In the genomic region with DNA sequence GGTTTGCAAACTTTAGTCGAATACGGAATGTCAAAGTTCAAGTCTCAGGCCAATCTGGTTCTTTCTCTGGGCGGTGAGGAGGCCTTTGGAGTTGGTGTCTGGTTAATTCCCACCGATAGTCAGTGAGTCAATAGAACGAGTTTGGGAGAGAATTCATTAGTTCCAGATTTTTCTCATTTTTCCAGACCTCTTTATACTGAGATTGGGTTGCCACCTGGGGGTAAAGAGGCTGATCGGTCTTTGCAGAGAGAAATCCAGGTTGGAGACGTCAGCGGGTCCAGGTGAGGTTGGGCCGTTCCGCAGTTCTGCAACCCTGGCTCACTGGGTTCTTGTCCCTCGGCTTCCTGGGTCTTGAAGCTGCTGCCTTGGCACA, we compare ENCODE assay signal across 13 cellular contexts. TPM values are rescaled to one million over a fixed set of nuclear protein-coding genes. Genes with fewer than 3 reads are reported as not detected.
DNase-seq lines count a peak whose midpoint lies in the region; ATAC-seq, FAIRE-seq and TF ChIP-seq lines count a peak whose summit lies in the region.
"Had no signal": no experiment of that assay in that cellular context is flagged by ENCODE, and none has a peak within 500 bp of the region (broad histone marks: within the 10 kb centered on the region; RNA-seq: fewer than 3 reads in every experiment).

No MANE protein-coding gene starts in this region.

- H3K4me2 ChIP-seq in SK-N-SH (peak overlapping the region; percentile 75), GM12878 (ENCODE audit: control insufficient read depth, insufficient read depth) (peak overlapping the region; percentile 64)

- H3K9me3 ChIP-seq in SK-N-SH, result no peaks in the 10 kb centered on the region
- no peaks in the 10 kb centered on the region for H3K9me3 ChIP-seq in GM12878 (replicated peaks; ENCODE audit: control insufficient read depth, insufficient read depth, low read length)
- H3K9me3 ChIP-seq in thyroid gland, result no peaks in the 10 kb centered on the region
- H3K9me3 ChIP-seq in breast epithelium, result no peaks in the 10 kb centered on the region
- H3K9me3 ChIP-seq: adrenal gland had no signal

- intact Hi-C loops in GM12878 (cut with micrococcal nuclease; ENCODE audit: unreplicated experiment), result loop anchor here (5.0 to 10.0 kb wide), 3 partner anchors 114 to 304 kb away; no protein-coding TSS in a partner anchor
- intact Hi-C loops in thyroid gland (cut with DNase I), result loop anchor here (5.0 to 10.0 kb wide), 4 partner anchors 76 to 416 kb away; no protein-coding TSS in a partner anchor
- intact Hi-C loops in breast epithelium (cut with DNase I; ENCODE audit: low total_unique reads), result no loop called here

- WGBS in SK-N-SH (ENCODE audit: low lambda C conversion rate), result 93% methylated on average over 11 of the region's 11 CpGs
- 94% methylated on average over 11 of the region's 11 CpGs for WGBS in GM12878 (ENCODE audit: insufficient coverage, insufficient replicate concordance, low lambda C conversion rate, missing lambda C conversion rate)
- WGBS in thyroid gland, 2 donors, result 51 to 67% methylated on average over 11 of the region's 11 CpGs

- no peak overlapping the region for H3K27ac ChIP-seq in SK-N-SH (ENCODE audit: low read depth in 2 of 2, low read length in 1 of 2)
- H3K27ac ChIP-seq in GM12878 (ENCODE audit: control insufficient read depth, insufficient read depth), result no peak overlapping the region
- peak overlapping the region in 2 of 3 donors; percentile 5 to 23 for H3K27ac ChIP-seq in thyroid gland
- H3K27ac ChIP-seq in breast epithelium, result no peak overlapping the region
- H3K27ac ChIP-seq: 22Rv1, adrenal gland had no signal

- TF ChIP-seq RAD21 in SK-N-SH (IDR thresholded peaks at IDR 0.05; ENCODE audit: low read length) (no peak; the same call in 1 of the 2 replicates), GM12878 (IDR thresholded peaks at IDR 0.05; ENCODE audit: insufficient read depth, low read depth, low read length) (no peak)

- POLR2A ChIA-PET in SK-N-SH (lab: Yijun Ruan, JAX), result no interaction called here
- POLR2A ChIA-PET in GM12878 (lab: Charles Lee), result interaction anchor here (0.9 to 1.3 kb wide), 2 partner anchors 40 to 166 kb away, joined by 3 to 4 read pairs; no protein-coding TSS in a partner anchor

- no peak for FAIRE-seq in GM12878 (lab: Jason Lieb, UNC)

- no peak for DNase-seq in SK-N-SH
- no peak for DNase-seq in GM12878 (ENCODE audit: low read depth, low spot score)
- peak; percentile 7 for DNase-seq in medulla oblongata (ENCODE audit: extremely low spot score)
- DNase-seq in thyroid gland, result peak; percentile 49 to 51
- no peak for DNase-seq in amygdala (lab: John Stamatoyannopoulos, UW)
- DNase-seq in breast epithelium (ENCODE audit: low spot score in 2 of 2), result no peak
- DNase-seq: activated CD4-positive, alpha-beta T cell treated with anti-CD3 and anti-CD28 coated beads, Interleukin-2, amount 50 U/mL, for 1 hour; NCI-H2081; stimulated activated CD4-positive, alpha-beta T cell treated with anti-CD3 and anti-CD28 coated beads, Interleukin-2, amount 100 ng/mL, for 24 hours had no signal

- H3K4me3 ChIP-seq in SK-N-SH (ENCODE audit: low read depth in 2 of 2, low read length in 1 of 2) (peak overlapping the region in 1 of 2 experiments; percentile 68; a peak in 1 of 4 replicates), GM12878 (peak overlapping the region; percentile 77), thyroid gland (replicated peaks in 1 of 3) (no peak overlapping the region), breast epithelium (no peak overlapping the region)

- BruUV-seq in GM12878 (replicated peaks; lab: Mats Ljungman, UMichigan), result TSS peak; percentile 45

- H4K20me1 ChIP-seq in SK-N-SH (ENCODE audit: insufficient read depth) (peaks cover 57% of the 10 kb centered on the region), GM12878 (ENCODE audit: control insufficient read depth, insufficient read depth) (no peaks in the 10 kb centered on the region)

- SMC1A ChIA-PET in GM12878 (lab: Charles Lee; ENCODE audit: uncharacterized antibody, unreplicated experiment), result interaction anchor here (0.6 to 3.5 kb wide), 12 partner anchors 9 to 362 kb away, joined by 3 to 27 read pairs (median 4); no protein-coding TSS in a partner anchor

- CTCF ChIA-PET in SK-N-SH (lab: Yijun Ruan, JAX) (interaction anchor here (0.9 to 5.7 kb wide), 13 partner anchors 7 to 453 kb away, joined by 3 to 56 read pairs (median 6); no protein-coding TSS in a partner anchor), GM12878 (lab: Yijun Ruan, JAX) (interaction anchor here (0.6 to 3.6 kb wide), 12 partner anchors 27 to 418 kb away, joined by 3 to 20 read pairs (median 4); no protein-coding TSS in a partner anchor)

- H3K79me2 ChIP-seq in SK-N-SH (ENCODE audit: insufficient read depth) (peaks cover 73% of the 10 kb centered on the region), GM12878 (ENCODE audit: control insufficient read depth, insufficient read depth, low read length) (peaks cover 58% of the 10 kb centered on the region)

- no peaks in the 10 kb centered on the region for H3K27me3 ChIP-seq in SK-N-SH (ENCODE audit: insufficient read depth)
- no peaks in the 10 kb centered on the region for H3K27me3 ChIP-seq in GM12878 (replicated peaks in 1 of 2; ENCODE audit: control insufficient read depth in 2 of 2, insufficient read depth in 2 of 2, low read length in 1 of 2)
- no peaks in the 10 kb centered on the region for H3K27me3 ChIP-seq in thyroid gland
- no peaks in the 10 kb centered on the region for H3K27me3 ChIP-seq in breast epithelium
- H3K27me3 ChIP-seq: adrenal gland had no signal

- TF ChIP-seq POLR2A in GM12878 (IDR thresholded peaks at IDR 0.05; ENCODE audit: low read depth, low read length) (no peak), thyroid gland (IDR thresholded peaks at IDR 0.05) (no peak), breast epithelium (IDR thresholded peaks at IDR 0.05) (no peak)

- TF ChIP-seq EP300 in SK-N-SH (IDR thresholded peaks at IDR 0.05; ENCODE audit: borderline replicate concordance in 1 of 2, low read depth in 1 of 2, low read length in 1 of 2) (no peak), GM12878 (IDR thresholded peaks at IDR 0.05; ENCODE audit: borderline replicate concordance in 1 of 2, control insufficient read depth in 1 of 2, low read depth in 2 of 2, low read length in 2 of 2) (no peak)

- H3K9me2 ChIP-seq in SK-N-SH, result no peaks in the 10 kb centered on the region

- H3K9ac ChIP-seq in SK-N-SH, result no peak overlapping the region
- no peak overlapping the region for H3K9ac ChIP-seq in GM12878 (ENCODE audit: control insufficient read depth, insufficient read depth, low read length)

- TF ChIP-seq CTCF in SK-N-SH (IDR thresholded peaks at IDR 0.05) (no peak), GM12878 (IDR thresholded peaks at IDR 0.05 in 2 of 3, conservative IDR thresholded peaks at IDR 0.05 in 1 of 3; ENCODE audit: control insufficient read depth in 2 of 3, extremely low read depth in 1 of 3, insufficient read depth in 1 of 3, low read depth in 3 of 3, low read length in 3 of 3) (no peak), thyroid gland (IDR thresholded peaks at IDR 0.05) (no peak), breast epithelium (IDR thresholded peaks at IDR 0.05) (no peak)

- H2AFZ ChIP-seq in SK-N-SH (ENCODE audit: low read depth) (no peak overlapping the region), GM12878 (ENCODE audit: control insufficient read depth, low read depth, low read length) (no peak overlapping the region)

- H3F3A ChIP-seq in SK-N-SH (replicated peaks; ENCODE audit: insufficient read depth), result peaks cover 11% of the 10 kb centered on the region

- ATAC-seq in SK-N-SH treated with all-trans-retinoic acid at 6 μM for 48 hours (no peak), GM12878 (no peak), HG02870 (IDR thresholded peaks at IDR 0.05; ENCODE audit: unreplicated experiment) (no peak)

- no peaks in the 10 kb centered on the region for H3K36me3 ChIP-seq in SK-N-SH (replicated peaks in 1 of 2; ENCODE audit: control insufficient read depth in 1 of 2, insufficient read depth in 2 of 2, low read length in 1 of 2)
- peaks cover 0 to 9% of the 10 kb centered on the region in 2 experiments; a peak in 1 of 4 replicates for H3K36me3 ChIP-seq in GM12878 (ENCODE audit: control insufficient read depth in 2 of 2, insufficient read depth in 2 of 2, low read length in 1 of 2)
- no peaks in the 10 kb centered on the region for H3K36me3 ChIP-seq in thyroid gland
- no peaks in the 10 kb centered on the region for H3K36me3 ChIP-seq in breast epithelium
- H3K36me3 ChIP-seq: adrenal gland had no signal

- in situ Hi-C loops in GM12878 (cut with MboI), result no loop called here

- RAD21 ChIA-PET in GM12878 (lab: Charles Lee; ENCODE audit: unreplicated experiment), result interaction anchor here (0.7 to 2.8 kb wide), 8 partner anchors 38 to 393 kb away, joined by 3 to 17 read pairs (median 4); no protein-coding TSS in a partner anchor

- H3K4me1 ChIP-seq in SK-N-SH (ENCODE audit: control insufficient read depth in 1 of 2, insufficient read depth in 2 of 2, low read depth in 1 of 2, low read length in 1 of 2) (peaks cover 18 to 51% of the 10 kb centered on the region in 2 experiments; a peak in 3 of 4 replicates), GM12878 (ENCODE audit: control insufficient read depth, insufficient read depth, low read length) (peaks cover 4% of the 10 kb centered on the region; the same call in 1 of the 2 replicates), thyroid gland (peaks cover 22 to 38% of the 10 kb centered on the region in 2 donors), breast epithelium (no peaks in the 10 kb centered on the region)

RNA-seq across cellular contexts. Expression of a gene that starts 1.3 kb away (rescaled TPM):
- polyA plus RNA-seq in SK-N-SH (2012; rRNA removed) (47.0 and 68.6 TPM in 2 replicates), GM12878 (2011; rRNA removed) (12.7 and 12.9 TPM in 2 replicates), GM12878 (2014; fragmentation: Illumina TruSeq; extraction: Trizol) (28.0 and 35.3 TPM in 2 replicates), GM12878 (2014; fragmentation: Nextera tagmentation; extraction: Ambion mirVana) (1 to 10 TPM; 6.1 to 7.8 TPM), GM12878 (2014; rRNA removed) (24.0 and 26.0 TPM in 2 replicates), GM12878 (2016; fragmentation: Nextera tagmentation; extraction: Ambion mirVana) (10 to 100 TPM; 27.7 to 31.0 TPM)
- polyA plus RNA-seq in SK-N-SH (2012; cell fraction: cytosol; rRNA removed), result 46.5 and 58.2 TPM in 2 replicates
- polyA plus RNA-seq in SK-N-SH (2012; cell fraction: nucleus; rRNA removed), result 38.6 and 51.0 TPM in 2 replicates
- total RNA-seq in GM12878 (2013; cell fraction: nucleolus; rRNA removed), result 214 and 249 TPM in 2 replicates
- total RNA-seq in GM12878 (2014; rRNA removed) (26.0 and 29.7 TPM in 2 replicates), GM12878 (2014; rRNA removed; fragmentation: Illumina TruSeq; extraction: Trizol) (21.5 and 22.5 TPM in 2 replicates), GM12878 (2021) (44.7 and 48.6 TPM in 2 replicates), thyroid gland (100 to 1,000 TPM in 3 of 4 donors, 10 to 100 TPM in 1; 93.8 to 156 (median 112) TPM), breast epithelium (10 to 100 TPM; 35.1 to 54.4 (median 41.1) TPM)
- 11.3 TPM for polyA plus RNA-seq in GM12878 (2011; ENCODE audit: low read depth)
- 16.7 and 17.9 TPM in 2 replicates for polyA plus RNA-seq in GM12878 (2011; cell fraction: cytosol; rRNA removed)
- 14.0 and 21.5 TPM in 2 replicates for polyA plus RNA-seq in GM12878 (2011; cell fraction: nucleus; rRNA removed)
- polyA plus RNA-seq in GM12878 (2012), result 21.7 and 23.4 TPM in 2 replicates
- polyA minus RNA-seq in GM12878 (2011; rRNA and poly(A)+ RNA removed), result 21.1 and 30.1 TPM in 2 replicates
- 10.7 and 11.1 TPM in 2 replicates for polyA minus RNA-seq in GM12878 (2011; cell fraction: cytosol; rRNA and poly(A)+ RNA removed)
- polyA minus RNA-seq in GM12878 (2011; cell fraction: nucleus; rRNA and poly(A)+ RNA removed), result 21.6 and 47.5 TPM in 2 replicates

Comparison
In these comparisons a context has a peak if more than half of its experiments do, and no peak if none do; other contexts are left out.
1. DNase-seq: peak in medulla oblongata (single experiment) and thyroid gland (2 of 2); none in SK-N-SH (single experiment), GM12878 (single experiment), amygdala (0 of 56) and breast epithelium (0 of 2).
2. H3K27ac ChIP-seq: peak in thyroid gland (2 of 3); none in SK-N-SH (0 of 2), GM12878 (single experiment) and breast epithelium (0 of 2).